1 cellular context compared by ENCODE assay signal in genomic region chr1:156748670-156749428, GRCh38.
TF ChIP-seq lines count a peak whose summit lies in the region.

No MANE protein-coding gene starts in this region.

TF ChIP-seq in K562, 482 proteins besides CTCF, POLR2A, EP300 and RAD21 (continued from another document and continues in another):
- TF ChIP-seq ZKSCAN8 (CRISPR knock-in tag; IDR thresholded peaks at IDR 0.05) (no peak), ZNF395 (CRISPR knock-in tag; IDR thresholded peaks at IDR 0.05) (0 out of 2 replicates have a peak, but pooled peaks have one; percentile 31), ELK3 (CRISPR knock-in tag; IDR thresholded peaks at IDR 0.05) (no peak), HDAC3 (IDR thresholded peaks at IDR 0.05; ENCODE audit: borderline replicate concordance, partially characterized antibody) (no peak), KDM5B (IDR thresholded peaks at IDR 0.05; ENCODE audit: insufficient replicate concordance, low read depth, low read length) (no peak), CCNT2 (IDR thresholded peaks at IDR 0.05; ENCODE audit: borderline replicate concordance, extremely low read depth, insufficient read length, low read depth, low read length) (no peak), SMARCA4 (IDR thresholded peaks at IDR 0.05) (no peak), U2AF1 (optimal IDR thresholded peaks at IDR 0.05; ENCODE audit: low read depth, low read length) (no peak), RBM22 (IDR thresholded peaks at IDR 0.05; ENCODE audit: low read depth, low read length, poor library complexity, severe bottlenecking) (no peak), CTBP1 (IDR thresholded peaks at IDR 0.05; ENCODE audit: borderline replicate concordance) (no peak), USF1 (CRISPR knock-in tag; IDR thresholded peaks at IDR 0.05) (peak; percentile 66), TSC22D4 (tag; IDR thresholded peaks at IDR 0.05) (no peak), ZNF274 (IDR thresholded peaks at IDR 0.05; ENCODE audit: borderline replicate concordance, low read depth, low read length) (no peak), GABPB2 (CRISPR knock-in tag; conservative IDR thresholded peaks at IDR 0.05) (no peak), GATAD2A (IDR thresholded peaks at IDR 0.05) (peak; percentile 65; the same call in 1 of the 2 replicates), LARP7 (IDR thresholded peaks at IDR 0.05) (0 out of 2 replicates have a peak, but pooled peaks have one; percentile 41), MITF (IDR thresholded peaks at IDR 0.05) (no peak), TRIM28 (IDR thresholded peaks at IDR 0.05) (0 out of 2 replicates have a peak, but pooled peaks have one; percentile 12), CBFA2T3 (IDR thresholded peaks at IDR 0.05) (no peak), E4F1 (CRISPR knock-in tag; IDR thresholded peaks at IDR 0.05; ENCODE audit: borderline replicate concordance) (no peak), TCF15 (CRISPR knock-in tag; IDR thresholded peaks at IDR 0.05) (no peak), TAF1 (IDR thresholded peaks at IDR 0.05; ENCODE audit: control insufficient read depth, extremely low read depth, insufficient read depth, low read length, severe bottlenecking) (no peak), SRF (CRISPR knock-in tag; IDR thresholded peaks at IDR 0.05) (no peak), ATF3 (IDR thresholded peaks at IDR 0.05) (no peak), ATF3 (CRISPR knock-in tag; conservative IDR thresholded peaks at IDR 0.05) (no peak), XRCC4 (IDR thresholded peaks at IDR 0.05; ENCODE audit: extremely low read depth, insufficient read depth, insufficient read length) (no peak), ZNF140 (CRISPR knock-in tag; IDR thresholded peaks at IDR 0.05) (no peak), RB1 (IDR thresholded peaks at IDR 0.05; ENCODE audit: low read depth) (no peak), TOE1 (IDR thresholded peaks at IDR 0.05; ENCODE audit: borderline replicate concordance) (no peak), TOE1 (CRISPR knock-in tag; IDR thresholded peaks at IDR 0.05; ENCODE audit: borderline replicate concordance, low read depth) (no peak), CLOCK (CRISPR knock-in tag; IDR thresholded peaks at IDR 0.05; ENCODE audit: borderline replicate concordance) (no peak), HMG20B (CRISPR knock-in tag; IDR thresholded peaks at IDR 0.05) (no peak), POLR3G (IDR thresholded peaks at IDR 0.05; ENCODE audit: extremely low read depth, insufficient read length, insufficient replicate concordance) (no peak), ZNF57 (CRISPR knock-in tag; IDR thresholded peaks at IDR 0.05) (no peak), FOXP4 (CRISPR knock-in tag; IDR thresholded peaks at IDR 0.05; ENCODE audit: borderline replicate concordance) (0 out of 2 replicates have a peak, but pooled peaks have one; percentile 53), HCFC1 (IDR thresholded peaks at IDR 0.05; ENCODE audit: low read depth, low read length) (no peak), KDM4B (IDR thresholded peaks at IDR 0.05; ENCODE audit: borderline replicate concordance in 2 of 2, low read depth in 1 of 2) (no peak), HDAC6 (IDR thresholded peaks at IDR 0.05; ENCODE audit: low read depth, low read length) (no peak), MAZ (CRISPR knock-in tag; conservative IDR thresholded peaks at IDR 0.05 in 1 of 2, IDR thresholded peaks at IDR 0.05 in 1 of 2) (0 out of 4 replicates have a peak, but pooled peaks of 1 of the 2 experiments have one; percentile 23), ZNF175 (CRISPR knock-in tag; IDR thresholded peaks at IDR 0.05; ENCODE audit: low read depth) (no peak), KAT2B (IDR thresholded peaks at IDR 0.05; ENCODE audit: low read depth, low read length) (no peak), THRB (CRISPR knock-in tag; conservative IDR thresholded peaks at IDR 0.05) (no peak), AFF4 (CRISPR knock-in tag; IDR thresholded peaks at IDR 0.05) (no peak), SP2 (IDR thresholded peaks at IDR 0.05; ENCODE audit: extremely low read depth, low read depth, low read length, poor library complexity, severe bottlenecking) (no peak), HDAC2 (IDR thresholded peaks at IDR 0.05) (no peak), ZNF766 (CRISPR knock-in tag; conservative IDR thresholded peaks at IDR 0.05) (no peak), NFATC3 (IDR thresholded peaks at IDR 0.05) (no peak), TCF3 (CRISPR knock-in tag; IDR thresholded peaks at IDR 0.05) (no peak), RFX7 (CRISPR knock-in tag; IDR thresholded peaks at IDR 0.05) (no peak)
